In the genomic region with DNA sequence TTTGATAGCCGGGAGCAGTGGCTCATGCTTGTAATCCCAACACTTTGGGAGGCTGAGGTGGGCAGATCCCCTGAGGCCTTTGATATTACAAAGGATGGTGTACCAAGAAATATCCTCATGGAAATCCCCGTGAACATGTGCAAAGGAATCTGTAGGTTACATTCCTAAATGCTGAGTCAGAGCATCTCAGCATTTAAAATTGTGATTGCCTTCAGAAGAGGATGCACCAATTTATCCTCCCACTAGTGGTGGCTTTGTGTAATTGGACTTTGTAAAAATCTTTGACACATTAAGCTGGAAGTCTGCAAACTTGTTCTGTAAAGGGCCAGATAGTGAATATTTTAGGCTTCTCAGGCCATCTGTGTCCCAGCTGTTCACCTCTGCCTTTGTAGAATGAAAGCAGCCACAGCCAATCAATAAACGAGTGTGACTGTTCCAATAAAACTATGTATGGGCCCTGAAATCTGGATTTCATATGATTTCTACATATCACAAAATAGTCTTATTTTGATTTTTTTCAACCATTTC, we compare ENCODE assay signal across 9 cellular contexts. TPM values are rescaled to one million over a fixed set of nuclear protein-coding genes. Genes with fewer than 3 reads are reported as not detected.
DNase-seq lines count a peak whose midpoint lies in the region; ATAC-seq, FAIRE-seq and TF ChIP-seq lines count a peak whose summit lies in the region.
"Had no signal": no experiment of that assay in that cellular context is flagged by ENCODE, and none has a peak within 500 bp of the region (broad histone marks: within the 10 kb centered on the region; RNA-seq: fewer than 3 reads in every experiment).

No MANE protein-coding gene starts in this region.

- H3K4me3 ChIP-seq in endothelial cell of umbilical vein (replicated peaks in 1 of 3; ENCODE audit: insufficient read depth in 1 of 3, low read depth in 1 of 3, low read length in 3 of 3) = no peak overlapping the region

- H3K9me1 ChIP-seq in endothelial cell of umbilical vein (replicated peaks; ENCODE audit: control insufficient read depth, extremely low read depth, insufficient read depth, low read length) = no peaks in the 10 kb centered on the region

- peak; percentile 8 for DNase-seq in GF-D8 (lab: John Stamatoyannopoulos, UW)
- DNase-seq in RPMI7951 (ENCODE audit: low read depth) = peak; percentile 95
- peak; percentile 85 for DNase-seq in endothelial cell of umbilical vein (ENCODE audit: low read depth, low spot score)
- peak; percentile 17 for DNase-seq in middle frontal gyrus (ENCODE audit: extremely low spot score, low spot score)
- no peak for DNase-seq in NCI-H146 (lab: John Stamatoyannopoulos, UW)
- no peak for DNase-seq in NCI-H1105 (lab: John Stamatoyannopoulos, UW)

- H3K36me3 ChIP-seq in endothelial cell of umbilical vein (ENCODE audit: control insufficient read depth in 2 of 2, extremely low read depth in 1 of 2, insufficient read depth in 2 of 2, low read length in 2 of 2) = no peaks in the 10 kb centered on the region

- no peaks in the 10 kb centered on the region for H3K9me3 ChIP-seq in endothelial cell of umbilical vein (replicated peaks; ENCODE audit: control insufficient read depth, insufficient read depth, low read length)

- dilution Hi-C loops in endothelial cell of umbilical vein (cut with MboI; ENCODE audit: extremely low pct_ligation_motif_present, low sequenced_read_pairs) = no loop called here

- peak overlapping the region; percentile 28 for H3K4me2 ChIP-seq in endothelial cell of umbilical vein (ENCODE audit: insufficient read depth, low read length)

- CTCF ChIA-PET in endothelial cell of umbilical vein (lab: Charles Lee) = interaction anchor here (0.6 to 1.8 kb wide), 21 partner anchors 10 to 342 kb away, joined by 3 to 21 read pairs (median 4); partner anchors contain the start of genes C6orf52, PAK1IP1 and TMEM14C

- peak; percentile 97 for FAIRE-seq in endothelial cell of umbilical vein (lab: Jason Lieb, UNC)
- FAIRE-seq: islet of Langerhans had no signal

- H3K4me1 ChIP-seq in endothelial cell of umbilical vein (ENCODE audit: control insufficient read depth, extremely low read depth, insufficient read depth, low read length) = peaks cover 15% of the 10 kb centered on the region

- no peak for TF ChIP-seq POLR2A in endothelial cell of umbilical vein (IDR thresholded peaks at IDR 0.05; ENCODE audit: low read depth, low read length)

- POLR2A ChIA-PET in endothelial cell of umbilical vein (lab: Charles Lee) = interaction anchor here (0.9 kb wide), 1 partner anchor 37 kb away, joined by 3 read pairs; the partner anchor contains the start of gene TMEM14C

- intact Hi-C loops in endothelial cell of umbilical vein (cut with micrococcal nuclease) = loop anchor here (1.0 kb wide), 5 partner anchors 12 to 249 kb away; partner anchors contain the start of genes C6orf52, PAK1IP1, TMEM14B and TMEM14C

- peaks cover 3% of the 10 kb centered on the region for H3K79me2 ChIP-seq in endothelial cell of umbilical vein (ENCODE audit: control insufficient read depth, insufficient read depth, low read length)

- no peaks in the 10 kb centered on the region for H4K20me1 ChIP-seq in endothelial cell of umbilical vein (replicated peaks; ENCODE audit: control insufficient read depth, extremely low read depth, insufficient read depth, low read length)

- no TSS peak for BruUV-seq in endothelial cell of umbilical vein (replicated peaks; lab: Mats Ljungman, UMichigan)

- H3K27ac ChIP-seq in 22Rv1 (peak overlapping the region; percentile 20; the same call in 1 of the 2 replicates), endothelial cell of umbilical vein (ENCODE audit: insufficient read depth, low read depth, low read length) (peak overlapping the region; percentile 41)

- H3K9ac ChIP-seq in endothelial cell of umbilical vein (replicated peaks; ENCODE audit: extremely low read depth, insufficient read depth, low read length) = no peak overlapping the region

- TF ChIP-seq CTCF in 22Rv1 (IDR thresholded peaks at IDR 0.05) (peak; percentile 60), endothelial cell of umbilical vein (IDR thresholded peaks at IDR 0.05; ENCODE audit: extremely low read depth in 1 of 2, insufficient read depth in 1 of 2, low read depth in 1 of 2, low read length in 2 of 2) (peak; percentile 46 to 47)

- no peaks in the 10 kb centered on the region for H3K27me3 ChIP-seq in endothelial cell of umbilical vein (ENCODE audit: control insufficient read depth in 2 of 2, insufficient read depth in 2 of 2, low read length in 2 of 2)

- ATAC-seq in HG02938 (IDR thresholded peaks at IDR 0.05; ENCODE audit: unreplicated experiment) = peak; percentile 64

- H2AFZ ChIP-seq in endothelial cell of umbilical vein (ENCODE audit: low read depth, low read length) = no peak overlapping the region

TF ChIP-seq in endothelial cell of umbilical vein, 7 proteins besides CTCF, POLR2A, EP300 and RAD21:
- TF ChIP-seq GATA2 (IDR thresholded peaks at IDR 0.05; ENCODE audit: insufficient read depth, insufficient read length, low read depth, low read length) (no peak), MAX (IDR thresholded peaks at IDR 0.05; ENCODE audit: insufficient read depth, insufficient read length) (peak; percentile 43), FOS (IDR thresholded peaks at IDR 0.05; ENCODE audit: borderline replicate concordance, insufficient read depth, low read length) (peak; percentile 63), EZH2 (IDR thresholded peaks at IDR 0.05; ENCODE audit: borderline replicate concordance, low read depth, low read length, severe bottlenecking) (no peak), JUN (IDR thresholded peaks at IDR 0.05; ENCODE audit: borderline replicate concordance, insufficient read depth, insufficient read length, low read depth) (peak; percentile 85)

RNA-seq across cellular contexts. Expression of gene TMEM14B, which starts 11.8 kb away (rescaled TPM):
- 181 and 185 TPM in 2 replicates for total RNA-seq in RPMI7951 (2014; rRNA removed; shearing (Covaris generic))
- total RNA-seq in endothelial cell of umbilical vein = 54.6 and 58.2 TPM in 2 replicates
- 56.9 and 73.1 TPM in 2 replicates for polyA plus RNA-seq in endothelial cell of umbilical vein
- polyA plus RNA-seq in endothelial cell of umbilical vein (2011; cell fraction: cytosol; rRNA removed) = 61.7 and 64.3 TPM in 2 replicates
- polyA plus RNA-seq in endothelial cell of umbilical vein (2011; cell fraction: nucleus; rRNA removed) = 29.1 and 33.6 TPM in 2 replicates
- polyA plus RNA-seq in endothelial cell of umbilical vein (2012) = 51.1 and 64.9 TPM in 2 replicates
- polyA minus RNA-seq in endothelial cell of umbilical vein = 39.8 and 44.9 TPM in 2 replicates
- polyA minus RNA-seq in endothelial cell of umbilical vein (2011; cell fraction: cytosol; rRNA and poly(A)+ RNA removed) = 33.9 TPM
- polyA minus RNA-seq in endothelial cell of umbilical vein (2011; cell fraction: nucleus; rRNA and poly(A)+ RNA removed) = 17.9 and 22.2 TPM in 2 replicates

RNA-seq across cellular contexts. Expression of gene TMEM14C, which starts 36.5 kb away (rescaled TPM):
- 238 and 266 TPM in 2 replicates for total RNA-seq in RPMI7951 (2014; rRNA removed; shearing (Covaris generic))
- total RNA-seq in endothelial cell of umbilical vein = 68.0 and 89.3 TPM in 2 replicates
- polyA plus RNA-seq in endothelial cell of umbilical vein = 137 and 146 TPM in 2 replicates
- polyA plus RNA-seq in endothelial cell of umbilical vein (2011; cell fraction: cytosol; rRNA removed) = 136 and 157 TPM in 2 replicates
- 55.0 and 57.8 TPM in 2 replicates for polyA plus RNA-seq in endothelial cell of umbilical vein (2011; cell fraction: nucleus; rRNA removed)
- 95.5 and 108 TPM in 2 replicates for polyA plus RNA-seq in endothelial cell of umbilical vein (2012)
- 80.3 and 84.5 TPM in 2 replicates for polyA minus RNA-seq in endothelial cell of umbilical vein
- polyA minus RNA-seq in endothelial cell of umbilical vein (2011; cell fraction: cytosol; rRNA and poly(A)+ RNA removed) = 52.2 TPM
- polyA minus RNA-seq in endothelial cell of umbilical vein (2011; cell fraction: nucleus; rRNA and poly(A)+ RNA removed) = 6.2 and 7.4 TPM in 2 replicates

Comparison
In these comparisons a context has a peak if more than half of its experiments do, and no peak if none do; other contexts are left out.
1. DNase-seq: peak in GF-D8 (single experiment), RPMI7951 (single experiment), endothelial cell of umbilical vein (single experiment) and middle frontal gyrus (single experiment); none in NCI-H146 (single experiment) and NCI-H1105 (single experiment).